Comparison of ENCODE assay signal across 20 cellular contexts in the genomic region with DNA sequence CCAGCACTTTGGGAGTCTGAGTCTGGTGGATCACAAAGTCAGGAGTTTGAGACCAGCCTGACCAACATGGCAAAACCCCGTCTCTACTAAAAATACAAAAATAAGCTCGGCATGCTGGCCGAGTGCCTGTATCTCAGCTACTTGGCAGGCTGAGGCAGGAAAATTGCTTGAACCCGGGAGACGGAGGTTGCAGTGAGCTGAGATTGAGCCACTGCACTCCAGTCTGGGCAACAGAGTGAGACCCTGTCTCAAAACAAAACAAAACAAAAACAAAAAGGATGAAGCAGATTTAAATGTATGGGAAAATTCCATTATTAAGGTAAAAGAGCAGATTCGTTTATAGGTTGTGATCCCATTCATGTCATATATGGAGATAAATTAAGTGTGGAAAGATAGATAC. TPM values are rescaled to one million over a fixed set of nuclear protein-coding genes. Genes with fewer than 3 reads are reported as not detected.
"Had no signal": no experiment of that assay in that cellular context is flagged by ENCODE, and none has a peak within 500 bp of the region (broad histone marks: within the 10 kb centered on the region; RNA-seq: fewer than 3 reads in every experiment).

No MANE protein-coding gene starts in this region.

RNA-seq across cellular contexts. Expression of a gene that starts 17.1 kb away (rescaled TPM):
- total RNA-seq: chondrocyte, dermis microvascular lymphatic vessel endothelial cell, kidney epithelial cell, left cardiac atrium, left ventricle myocardium superior, lower lobe of right lung, lung microvascular endothelial cell, mononuclear cell had no signal
- polyA plus RNA-seq: heart right ventricle; naive thymus-derived CD4-positive, alpha-beta T cell had no signal

RNA-seq across cellular contexts. Expression of a gene that starts 41.3 kb away (rescaled TPM):
- total RNA-seq: chondrocyte; colonic mucosa; dermis microvascular lymphatic vessel endothelial cell; endodermal cell; esophagus mucosa; esophagus squamous epithelium; gastrocnemius medialis; glomerular endothelial cell; heart right ventricle; kidney epithelial cell; left cardiac atrium; left lung; left ventricle myocardium superior; lower leg skin; lower lobe of right lung; lung microvascular endothelial cell; mononuclear cell; mucosa of gallbladder; naive thymus-derived CD4-positive, alpha-beta T cell had no signal
- polyA plus RNA-seq: heart right ventricle; keratinocyte; naive thymus-derived CD4-positive, alpha-beta T cell had no signal

RNA-seq across cellular contexts. Expression of a gene that starts 59.1 kb away (rescaled TPM):
- total RNA-seq: chondrocyte, colonic mucosa, dermis microvascular lymphatic vessel endothelial cell, endodermal cell, esophagus mucosa, esophagus squamous epithelium, gastrocnemius medialis, glomerular endothelial cell, heart right ventricle, kidney epithelial cell, left cardiac atrium, left lung, left ventricle myocardium superior, lower leg skin, lower lobe of right lung, lung microvascular endothelial cell, mucosa of gallbladder had no signal
- polyA plus RNA-seq: heart right ventricle; keratinocyte; naive thymus-derived CD4-positive, alpha-beta T cell had no signal
